8 cellular contexts compared by ENCODE assay signal in genomic region chr3:99637381-99638111, GRCh38. TPM values are rescaled to one million over a fixed set of nuclear protein-coding genes. Genes with fewer than 3 reads are reported as not detected.
DNase-seq lines count a peak whose midpoint lies in the region; ATAC-seq and TF ChIP-seq lines count a peak whose summit lies in the region.

No MANE protein-coding gene starts in this region.

- H3K4me1 ChIP-seq in iPS-15b (ENCODE audit: control insufficient read depth, insufficient read depth, low read length) (peaks cover 24% of the 10 kb centered on the region), skeletal muscle satellite cell (ENCODE audit: control insufficient read depth, insufficient read depth, low read length) (peaks cover 28% of the 10 kb centered on the region)

- DNase-seq in HFF-Myc (ENCODE audit: extremely low read depth, low read depth), result peak; percentile 76
- DNase-seq in activated naive CD8-positive, alpha-beta T cell treated with anti-CD3 and anti-CD28 coated beads, Interleukin-2, amount 10 ng/mL, durations not matched to agents 7 days and 5 days, result no peak
- DNase-seq in SHP77 treated with DMSO at 0.1 percent for 48 hours (lab: John Stamatoyannopoulos, UW), result no peak
- no peak for DNase-seq in cerebellar cortex (ENCODE audit: low spot score)
- no peak for DNase-seq in stimulated activated naive CD4-positive, alpha-beta T cell treated with Interleukin-2 at 50 U/mL for 16 hours (lab: John Stamatoyannopoulos, UW)

- H3K9ac ChIP-seq in iPS-15b (ENCODE audit: low read depth, low read length) (no peak overlapping the region), skeletal muscle satellite cell (ENCODE audit: low read depth, low read length) (peak overlapping the region; percentile 93)

- H3K27ac Mint-ChIP-seq in activated naive CD8-positive, alpha-beta T cell treated with anti-CD3 and anti-CD28 coated beads, Interleukin-2, amount 10 ng/mL, durations not matched to agents 7 days and 5 days, result no peak overlapping the region

- H3K4me3 ChIP-seq in HFF-Myc (replicated peaks; ENCODE audit: low read depth, low read length), result peak overlapping the region; percentile 52
- peak overlapping the region; percentile 85 for H3K4me3 ChIP-seq in iPS-15b (ENCODE audit: low read depth, low read length)
- peak overlapping the region; percentile 77 for H3K4me3 ChIP-seq in skeletal muscle satellite cell (ENCODE audit: low read length)

- POLR2A ChIA-PET in activated naive CD8-positive, alpha-beta T cell treated with anti-CD3 and anti-CD28 coated beads, Interleukin-2, amount 10 ng/mL, durations not matched to agents 7 days and 5 days (lab: Charles Lee), result no interaction called here

- H3K27me3 ChIP-seq in iPS-15b (ENCODE audit: control insufficient read depth, insufficient read depth, low read length), result peaks cover 55% of the 10 kb centered on the region
- no peaks in the 10 kb centered on the region for H3K27me3 ChIP-seq in skeletal muscle satellite cell (ENCODE audit: control insufficient read depth, insufficient read depth, low read length)

- peak overlapping the region; percentile 86 for H3K4me2 ChIP-seq in skeletal muscle satellite cell (ENCODE audit: low read length)

- H3K9me3 ChIP-seq in iPS-15b (ENCODE audit: control insufficient read depth, insufficient read depth, low read length) (no peaks in the 10 kb centered on the region), skeletal muscle satellite cell (replicated peaks; ENCODE audit: low read length) (no peaks in the 10 kb centered on the region)

- H3K36me3 ChIP-seq in iPS-15b (ENCODE audit: control insufficient read depth, insufficient read depth, low read length) (no peaks in the 10 kb centered on the region), skeletal muscle satellite cell (ENCODE audit: insufficient read depth, low read length) (peaks cover 25% of the 10 kb centered on the region)

- peaks cover 10% of the 10 kb centered on the region for H3K4me1 Mint-ChIP-seq in activated naive CD8-positive, alpha-beta T cell treated with anti-CD3 and anti-CD28 coated beads, Interleukin-2, amount 10 ng/mL, durations not matched to agents 7 days and 5 days

- peak overlapping the region; percentile 34 for H3K4me3 Mint-ChIP-seq in activated naive CD8-positive, alpha-beta T cell treated with anti-CD3 and anti-CD28 coated beads, Interleukin-2, amount 10 ng/mL, durations not matched to agents 7 days and 5 days

- peaks cover 2% of the 10 kb centered on the region for H3K36me3 Mint-ChIP-seq in activated naive CD8-positive, alpha-beta T cell treated with anti-CD3 and anti-CD28 coated beads, Interleukin-2, amount 10 ng/mL, durations not matched to agents 7 days and 5 days

- TF ChIP-seq CTCF in HFF-Myc (IDR thresholded peaks at IDR 0.05; ENCODE audit: low read depth, low read length, missing control alignments), result no peak

- H3K9me3 Mint-ChIP-seq in activated naive CD8-positive, alpha-beta T cell treated with anti-CD3 and anti-CD28 coated beads, Interleukin-2, amount 10 ng/mL, durations not matched to agents 7 days and 5 days, result no peaks in the 10 kb centered on the region

- ATAC-seq in activated naive CD8-positive, alpha-beta T cell treated with anti-CD3 and anti-CD28 coated beads, Interleukin-2, amount 10 ng/mL, durations not matched to agents 7 days and 5 days (ENCODE audit: low read depth), result no peak
- no peak for ATAC-seq in HG02840 (IDR thresholded peaks at IDR 0.05; ENCODE audit: low FRiP score, unreplicated experiment)

- peaks cover 63% of the 10 kb centered on the region for H3K27me3 Mint-ChIP-seq in activated naive CD8-positive, alpha-beta T cell treated with anti-CD3 and anti-CD28 coated beads, Interleukin-2, amount 10 ng/mL, durations not matched to agents 7 days and 5 days

RNA-seq across cellular contexts. Expression of gene COL8A1, which starts 0.8 kb away (rescaled TPM):
- not detected for total RNA-seq in activated naive CD8-positive, alpha-beta T cell treated with anti-CD3 and anti-CD28 coated beads, Interleukin-2, amount 10 ng/mL, durations not matched to agents 7 days and 5 days
- 31.7 and 46.6 TPM in 2 replicates for total RNA-seq in skeletal muscle satellite cell (2012; rRNA removed)
